In genomic region chr6:113281014-113281810, GRCh38 we compare ENCODE assay signal across 16 cellular contexts.
DNase-seq lines count a peak whose midpoint lies in the region; ATAC-seq and TF ChIP-seq lines count a peak whose summit lies in the region.
"Had no signal": no experiment of that assay in that cellular context is flagged by ENCODE, and none has a peak within 500 bp of the region (broad histone marks: within the 10 kb centered on the region; RNA-seq: fewer than 3 reads in every experiment).

No MANE protein-coding gene starts in this region.

- H3K9me3 Mint-ChIP-seq in Calu3 (ENCODE audit: low read depth, unreplicated experiment) = peaks cover 6% of the 10 kb centered on the region
- peaks cover 20% of the 10 kb centered on the region for H3K9me3 Mint-ChIP-seq in mesothelial cell of epicardium
- H3K9me3 Mint-ChIP-seq: activated CD4-positive, alpha-beta T cell treated with anti-CD3 and anti-CD28 coated beads, Interleukin-2, amount 10 ng/mL, durations not matched to agents 7 days and 5 days; activated T-helper 17 cell treated with anti-CD3 and anti-CD28 coated beads, Interleukin-2, amount 50 U/mL, for 72 hours had no signal

- no peak overlapping the region for H3K4me3 ChIP-seq in astrocyte of the spinal cord (ENCODE audit: low read depth, low read length)
- H3K4me3 ChIP-seq: prostate gland, uterus had no signal

- ATAC-seq in HG03469 (IDR thresholded peaks at IDR 0.05; ENCODE audit: unreplicated experiment) = peak; percentile 58
- ATAC-seq in GM21423 (IDR thresholded peaks at IDR 0.05; ENCODE audit: unreplicated experiment) = no peak
- ATAC-seq in GM19397 (IDR thresholded peaks at IDR 0.05; ENCODE audit: unreplicated experiment) = no peak
- ATAC-seq: activated T-helper 17 cell treated with anti-CD3 and anti-CD28 coated beads, Interleukin-2, amount 50 U/mL, for 72 hours; stimulated activated effector memory CD8-positive, alpha-beta T cell treated with anti-CD3 and anti-CD28 coated beads, Interleukin-12 subunit alpha, Interleukin-12 subunit beta, amount 100 ng/mL, for 72 hours had no signal

- H3K27me3 Mint-ChIP-seq in Calu3 (ENCODE audit: unreplicated experiment) = no peaks in the 10 kb centered on the region
- H3K27me3 Mint-ChIP-seq in mesothelial cell of epicardium (ENCODE audit: low read depth) = no peaks in the 10 kb centered on the region
- H3K27me3 Mint-ChIP-seq: activated CD4-positive, alpha-beta T cell treated with anti-CD3 and anti-CD28 coated beads, Interleukin-2, amount 10 ng/mL, durations not matched to agents 7 days and 5 days; activated T-helper 17 cell treated with anti-CD3 and anti-CD28 coated beads, Interleukin-2, amount 50 U/mL, for 72 hours had no signal

- no peak for TF ChIP-seq CTCF in Calu3 (IDR thresholded peaks at IDR 0.05; ENCODE audit: unreplicated experiment)
- TF ChIP-seq CTCF in astrocyte of the spinal cord (IDR thresholded peaks at IDR 0.05; ENCODE audit: low read depth, low read length) = no peak
- TF ChIP-seq CTCF in mesothelial cell of epicardium (IDR thresholded peaks at IDR 0.05; ENCODE audit: unreplicated experiment) = no peak
- no peak for TF ChIP-seq CTCF in GM10266 (IDR thresholded peaks at IDR 0.05; ENCODE audit: control insufficient read depth, insufficient read depth, low read depth, missing control alignments)

- no peaks in the 10 kb centered on the region for H3K4me1 Mint-ChIP-seq in Calu3 (ENCODE audit: low read depth, unreplicated experiment)
- peaks cover 10% of the 10 kb centered on the region for H3K4me1 Mint-ChIP-seq in mesothelial cell of epicardium
- H3K4me1 Mint-ChIP-seq: activated CD4-positive, alpha-beta T cell treated with anti-CD3 and anti-CD28 coated beads, Interleukin-2, amount 10 ng/mL, durations not matched to agents 7 days and 5 days; activated T-helper 17 cell treated with anti-CD3 and anti-CD28 coated beads, Interleukin-2, amount 50 U/mL, for 72 hours; stimulated activated effector memory CD8-positive, alpha-beta T cell treated with anti-CD3 and anti-CD28 coated beads, Interleukin-12 subunit alpha, Interleukin-12 subunit beta, amount 100 ng/mL, for 72 hours had no signal

- no TSS peak for BruUV-seq in Calu3 (replicated peaks; lab: Mats Ljungman, UMichigan)

- H3K36me3 Mint-ChIP-seq in Calu3 (ENCODE audit: insufficient read depth, unreplicated experiment) (no peaks in the 10 kb centered on the region), mesothelial cell of epicardium (peaks cover 7% of the 10 kb centered on the region)
- H3K36me3 Mint-ChIP-seq: stimulated activated effector memory CD8-positive, alpha-beta T cell treated with anti-CD3 and anti-CD28 coated beads, Interleukin-12 subunit alpha, Interleukin-12 subunit beta, amount 100 ng/mL, for 72 hours had no signal

- intact Hi-C loops in Calu3 (cut with micrococcal nuclease; ENCODE audit: unreplicated experiment) = no loop called here

- no peak for DNase-seq in Calu3
- DNase-seq in astrocyte of the spinal cord (ENCODE audit: low read depth, low spot score) = peak; percentile 73
- DNase-seq in mesothelial cell of epicardium (ENCODE audit: low spot score in 2 of 2, unreplicated experiment in 2 of 2) = no peak
- no peak for DNase-seq in GM10266 (ENCODE audit: extremely low spot score)
- no peak for DNase-seq in kidney tubule cell (ENCODE audit: low spot score)
- DNase-seq: activated CD4-positive, alpha-beta T cell treated with anti-CD3 and anti-CD28 coated beads, Interleukin-2, amount 10 ng/mL, durations not matched to agents 7 days and 5 days; BE2C; hippocampal formation; NCI-H226; uterus had no signal

- H3K27ac Mint-ChIP-seq in Calu3 (ENCODE audit: unreplicated experiment) (peak overlapping the region; percentile 38), mesothelial cell of epicardium (peak overlapping the region; percentile 57)
- H3K27ac Mint-ChIP-seq: activated CD4-positive, alpha-beta T cell treated with anti-CD3 and anti-CD28 coated beads, Interleukin-2, amount 10 ng/mL, durations not matched to agents 7 days and 5 days; activated T-helper 17 cell treated with anti-CD3 and anti-CD28 coated beads, Interleukin-2, amount 50 U/mL, for 72 hours; stimulated activated effector memory CD8-positive, alpha-beta T cell treated with anti-CD3 and anti-CD28 coated beads, Interleukin-12 subunit alpha, Interleukin-12 subunit beta, amount 100 ng/mL, for 72 hours had no signal

- in situ Hi-C loops in astrocyte of the spinal cord (cut with HindIII; ENCODE audit: low sequenced_read_pairs) = no loop called here

- H3K4me3 Mint-ChIP-seq in Calu3 (ENCODE audit: low read depth, unreplicated experiment) = no peak overlapping the region
- no peak overlapping the region for H3K4me3 Mint-ChIP-seq in mesothelial cell of epicardium
- H3K4me3 Mint-ChIP-seq: activated CD4-positive, alpha-beta T cell treated with anti-CD3 and anti-CD28 coated beads, Interleukin-2, amount 10 ng/mL, durations not matched to agents 7 days and 5 days; activated T-helper 17 cell treated with anti-CD3 and anti-CD28 coated beads, Interleukin-2, amount 50 U/mL, for 72 hours; stimulated activated effector memory CD8-positive, alpha-beta T cell treated with anti-CD3 and anti-CD28 coated beads, Interleukin-12 subunit alpha, Interleukin-12 subunit beta, amount 100 ng/mL, for 72 hours had no signal

- CTCF ChIA-PET in Calu3 (lab: Charles Lee) = no interaction called here
